ENCODE assay signal across 9 cellular contexts in the genomic region with DNA sequence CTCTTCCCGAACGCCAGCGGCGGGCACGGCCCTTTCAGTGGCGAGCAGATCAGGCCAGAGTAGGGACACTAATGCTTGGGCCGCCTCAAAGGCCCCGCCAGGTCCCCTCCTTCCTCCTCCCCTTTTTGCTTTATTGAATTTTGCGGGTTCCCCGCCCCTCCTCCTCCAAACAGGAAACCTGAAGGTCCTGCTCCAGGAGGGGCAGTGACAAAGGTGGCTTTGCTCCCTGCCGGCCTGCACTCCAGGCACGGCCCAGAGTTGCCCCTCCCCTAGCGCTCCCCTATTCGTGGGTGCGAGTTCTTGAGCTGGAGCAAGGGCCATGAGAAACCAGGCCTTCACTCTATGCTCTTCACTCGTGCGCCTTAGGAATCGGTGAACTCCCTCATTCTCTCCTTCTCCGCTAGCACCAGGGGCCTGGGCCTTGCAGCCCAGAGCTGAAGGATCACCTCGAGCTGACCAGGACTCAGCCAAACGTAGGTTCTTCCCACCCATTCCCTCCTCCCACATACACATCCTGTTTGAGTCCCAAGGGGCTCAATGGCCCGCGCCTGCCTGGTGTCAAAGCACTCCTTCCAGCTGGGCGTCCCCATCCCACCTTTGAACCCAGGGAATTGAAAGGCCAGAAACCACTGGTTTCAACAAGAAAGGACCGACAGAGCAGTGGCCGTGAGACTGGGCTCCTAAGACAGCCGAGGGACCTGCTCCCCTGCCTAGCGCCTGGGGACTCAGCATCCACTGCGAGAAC. TPM values are rescaled to one million over a fixed set of nuclear protein-coding genes. Genes with fewer than 3 reads are reported as not detected.
DNase-seq lines count a peak whose midpoint lies in the region; ATAC-seq and TF ChIP-seq lines count a peak whose summit lies in the region.
"Had no signal": no experiment of that assay in that cellular context is flagged by ENCODE, and none has a peak within 500 bp of the region (broad histone marks: within the 10 kb centered on the region; RNA-seq: fewer than 3 reads in every experiment).

No MANE protein-coding gene starts in this region.

- DNase-seq in HCT116 (ENCODE audit: low read depth, low spot score) (no peak), SK-N-MC (ENCODE audit: low read depth, low spot score) (no peak), immature natural killer cell (no peak), RKO (ENCODE audit: low spot score) (no peak)
- no peak for DNase-seq in effector memory CD4-positive, alpha-beta T cell

- H3K27me3 ChIP-seq in HCT116 (ENCODE audit: insufficient read depth, low read length): no peaks in the 10 kb centered on the region
- H3K27me3 ChIP-seq in effector memory CD4-positive, alpha-beta T cell (replicated peaks; ENCODE audit: control insufficient read depth, insufficient read depth, low read length, poor library complexity, severe bottlenecking): peaks cover 67% of the 10 kb centered on the region

- peak; percentile 36 for ATAC-seq in HCT116
- no peak for ATAC-seq in stimulated activated memory B cell treated with anti-CD40 and anti-IgM and Interleukin-4, amounts not matched to agents 10 μg/mL and 1 μg/mL and 100 μg/mL, for 72 hours
- no peak for ATAC-seq in HG03135 (IDR thresholded peaks at IDR 0.05; ENCODE audit: unreplicated experiment)
- ATAC-seq: body of pancreas had no signal

- POLR2A ChIA-PET in HCT116 (lab: Charles Lee): no interaction called here

- H3K9ac ChIP-seq in HCT116 (ENCODE audit: low read length) (peak overlapping the region; percentile 74), SK-N-MC (ENCODE audit: insufficient read length) (no peak overlapping the region)
- H3K9ac ChIP-seq: parathyroid adenoma had no signal

- peak overlapping the region; percentile 95 for H3K4me2 ChIP-seq in HCT116 (ENCODE audit: low read length)

- no peaks in the 10 kb centered on the region for H3K9me3 Mint-ChIP-seq in immature natural killer cell
- no peaks in the 10 kb centered on the region for H3K9me3 Mint-ChIP-seq in stimulated activated memory B cell treated with anti-CD40 and anti-IgM and Interleukin-4, amounts not matched to agents 10 μg/mL and 1 μg/mL and 100 μg/mL, for 72 hours

- TF ChIP-seq RAD21 in HCT116 (IDR thresholded peaks at IDR 0.05; ENCODE audit: low read depth): no peak

- peaks cover 6 to 12% of the 10 kb centered on the region in 2 experiments; a peak in 2 of 4 replicates for H3K36me3 ChIP-seq in HCT116 (ENCODE audit: control insufficient read depth in 1 of 2, insufficient read depth in 2 of 2, low read length in 2 of 2)
- H3K36me3 ChIP-seq in SK-N-MC (ENCODE audit: insufficient read depth, low read length): no peaks in the 10 kb centered on the region
- no peaks in the 10 kb centered on the region for H3K36me3 ChIP-seq in effector memory CD4-positive, alpha-beta T cell (ENCODE audit: control insufficient read depth, insufficient read depth, low read length)

- H3K27ac ChIP-seq in HCT116 (ENCODE audit: low read depth, low read length) (peak overlapping the region; percentile 82), SK-N-MC (no peak overlapping the region)
- H3K27ac ChIP-seq in effector memory CD4-positive, alpha-beta T cell (ENCODE audit: insufficient read depth, low read length, poor library complexity, severe bottlenecking): no peak overlapping the region
- H3K27ac ChIP-seq: body of pancreas, parathyroid adenoma had no signal

- peak overlapping the region; percentile 40 to 71 for H3K4me3 ChIP-seq in HCT116 (replicated peaks in 1 of 2; ENCODE audit: low read depth in 1 of 2, low read length in 2 of 2)
- 0 out of 2 replicates have a peak overlapping the region, but pooled peaks have one; percentile 48 for H3K4me3 ChIP-seq in SK-N-MC
- H3K4me3 ChIP-seq in effector memory CD4-positive, alpha-beta T cell (ENCODE audit: insufficient read depth, low read depth, low read length, poor library complexity, severe bottlenecking): no peak overlapping the region
- H3K4me3 ChIP-seq: body of pancreas had no signal

- H3K27ac Mint-ChIP-seq in immature natural killer cell: peak overlapping the region in 2 of 6 donors; percentile 55 to 87
- no peak overlapping the region for H3K27ac Mint-ChIP-seq in stimulated activated memory B cell treated with anti-CD40 and anti-IgM and Interleukin-4, amounts not matched to agents 10 μg/mL and 1 μg/mL and 100 μg/mL, for 72 hours

- BruUV-seq in HCT116 (replicated peaks; lab: Mats Ljungman, UMichigan): no TSS peak

- RAD21 ChIA-PET in HCT116 (lab: Charles Lee; ENCODE audit: low non-redundant PET in 1 of 2, low total read pairs in 2 of 2, uncharacterized antibody in 2 of 2, unreplicated experiment in 2 of 2): interaction anchor here in 1 of 2 experiments (0.6 kb wide), 1 partner anchor 13 kb away, joined by 3 read pairs; no protein-coding TSS in a partner anchor

- no peaks in the 10 kb centered on the region for H3K9me3 ChIP-seq in HCT116 (ENCODE audit: control insufficient read depth in 1 of 2, insufficient read depth in 1 of 2, low read depth in 1 of 2, low read length in 2 of 2)
- H3K9me3 ChIP-seq in SK-N-MC (ENCODE audit: low read depth, low read length): no peaks in the 10 kb centered on the region
- H3K9me3 ChIP-seq in effector memory CD4-positive, alpha-beta T cell (ENCODE audit: control insufficient read depth, low read length): no peaks in the 10 kb centered on the region
- H3K9me3 ChIP-seq: body of pancreas had no signal

- no peaks in the 10 kb centered on the region for H4K20me1 ChIP-seq in HCT116 (ENCODE audit: insufficient read depth)

- peaks cover 20 to 48% (median 41%) of the 10 kb centered on the region in 3 donors for H3K27me3 Mint-ChIP-seq in immature natural killer cell (ENCODE audit: low read depth in 3 of 3)
- peaks cover 86% of the 10 kb centered on the region for H3K27me3 Mint-ChIP-seq in stimulated activated memory B cell treated with anti-CD40 and anti-IgM and Interleukin-4, amounts not matched to agents 10 μg/mL and 1 μg/mL and 100 μg/mL, for 72 hours

- TF ChIP-seq POLR2A in HCT116 (IDR thresholded peaks at IDR 0.05; ENCODE audit: borderline replicate concordance, extremely low read depth, insufficient read depth, insufficient read length): no peak

- no peaks in the 10 kb centered on the region for H3K9me2 ChIP-seq in HCT116 (ENCODE audit: insufficient read depth)

- TF ChIP-seq CTCF in HCT116 (IDR thresholded peaks at IDR 0.05 in 2 of 3, conservative IDR thresholded peaks at IDR 0.05 in 1 of 3; ENCODE audit: borderline replicate concordance in 1 of 3, insufficient read depth in 1 of 3, low read depth in 2 of 3, low read length in 2 of 3): no peak

- CTCF ChIA-PET in HCT116 (lab: Charles Lee): interaction anchor here (0.6 to 3.7 kb wide), 3 partner anchors 13 to 461 kb away, joined by 3 to 27 read pairs (median 10); no protein-coding TSS in a partner anchor

- H3K4me1 Mint-ChIP-seq in immature natural killer cell: peaks cover 33 to 52% of the 10 kb centered on the region in 2 donors
- H3K4me1 Mint-ChIP-seq in stimulated activated memory B cell treated with anti-CD40 and anti-IgM and Interleukin-4, amounts not matched to agents 10 μg/mL and 1 μg/mL and 100 μg/mL, for 72 hours: peaks cover 34% of the 10 kb centered on the region

- H2AFZ ChIP-seq in HCT116 (ENCODE audit: low read depth, low read length, poor library complexity, severe bottlenecking): no peak overlapping the region
- H2AFZ ChIP-seq: parathyroid adenoma had no signal

- intact Hi-C loops in HCT116 (cut with micrococcal nuclease): no loop called here

- peak overlapping the region; percentile 79 to 88 (median 85) for H3K4me3 Mint-ChIP-seq in immature natural killer cell
- H3K4me3 Mint-ChIP-seq in stimulated activated memory B cell treated with anti-CD40 and anti-IgM and Interleukin-4, amounts not matched to agents 10 μg/mL and 1 μg/mL and 100 μg/mL, for 72 hours: peak overlapping the region; percentile 60

- H3K36me3 Mint-ChIP-seq in immature natural killer cell: peaks cover 0 to 3% (median 0%) of the 10 kb centered on the region in 3 donors
- H3K36me3 Mint-ChIP-seq in stimulated activated memory B cell treated with anti-CD40 and anti-IgM and Interleukin-4, amounts not matched to agents 10 μg/mL and 1 μg/mL and 100 μg/mL, for 72 hours: no peaks in the 10 kb centered on the region

- peaks cover 25 to 57% of the 10 kb centered on the region in 2 experiments for H3K4me1 ChIP-seq in HCT116 (ENCODE audit: control insufficient read depth in 1 of 2, insufficient read depth in 2 of 2, low read length in 2 of 2)
- peaks cover 25% of the 10 kb centered on the region for H3K4me1 ChIP-seq in effector memory CD4-positive, alpha-beta T cell (ENCODE audit: control insufficient read depth, insufficient read depth, low read length, poor library complexity, severe bottlenecking)
- H3K4me1 ChIP-seq: parathyroid adenoma had no signal

- H3K79me2 ChIP-seq in HCT116 (ENCODE audit: insufficient read depth, low read length): peaks cover 45% of the 10 kb centered on the region
- H3K79me2 ChIP-seq: parathyroid adenoma had no signal

TF ChIP-seq in HCT116, 20 proteins besides CTCF, POLR2A, EP300 and RAD21 (continues in another document):
- TF ChIP-seq YY1 (IDR thresholded peaks at IDR 0.05; ENCODE audit: extremely low read depth, insufficient replicate concordance, low read depth, low read length): no peak
- TF ChIP-seq, protein P1, sequence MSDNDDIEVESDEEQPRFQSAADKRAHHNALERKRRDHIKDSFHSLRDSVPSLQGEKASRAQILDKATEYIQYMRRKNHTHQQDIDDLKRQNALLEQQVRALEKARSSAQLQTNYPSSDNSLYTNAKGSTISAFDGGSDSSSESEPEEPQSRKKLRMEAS (IDR thresholded peaks at IDR 0.05): no peak
- no peak for TF ChIP-seq CBX3 (IDR thresholded peaks at IDR 0.05; ENCODE audit: low read depth)
- TF ChIP-seq, protein P2, sequence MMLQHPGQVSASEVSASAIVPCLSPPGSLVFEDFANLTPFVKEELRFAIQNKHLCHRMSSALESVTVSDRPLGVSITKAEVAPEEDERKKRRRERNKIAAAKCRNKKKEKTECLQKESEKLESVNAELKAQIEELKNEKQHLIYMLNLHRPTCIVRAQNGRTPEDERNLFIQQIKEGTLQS (IDR thresholded peaks at IDR 0.05): no peak
- TF ChIP-seq SRF (IDR thresholded peaks at IDR 0.05; ENCODE audit: low read depth): no peak
- no peak for TF ChIP-seq ELF1 (IDR thresholded peaks at IDR 0.05; ENCODE audit: borderline replicate concordance, low read depth)

RNA-seq across cellular contexts. Expression of a gene that starts 0.6 kb away (rescaled TPM):
- total RNA-seq in HCT116 (2021; ENCODE audit: unreplicated experiment): 12.7 TPM
- 3.9 and 4.9 TPM in 2 replicates for polyA plus RNA-seq in HCT116 (2012)
- polyA plus RNA-seq in immature natural killer cell: 1 to 10 TPM in 1 of 3 donors, under 1 TPM in 1, not detected in 1; 0.52 to 3.8 TPM
- total RNA-seq: body of pancreas had no signal

RNA-seq across cellular contexts. Expression of a gene that starts 4.2 kb away (rescaled TPM):
- total RNA-seq in HCT116 (2021; ENCODE audit: unreplicated experiment): 9.2 TPM
- 5.6 and 5.7 TPM in 2 replicates for polyA plus RNA-seq in HCT116 (2012)
- under 1 TPM in 1 of 3 donors, not detected in 2; 0.13 TPM for polyA plus RNA-seq in immature natural killer cell

RNA-seq across cellular contexts. Expression of a gene that starts 4.7 kb away (rescaled TPM):
- total RNA-seq in HCT116 (2021; ENCODE audit: unreplicated experiment): 6.7 TPM
- polyA plus RNA-seq in HCT116 (2012): 3.2 and 7.2 TPM in 2 replicates
- polyA plus RNA-seq in immature natural killer cell: 1 to 10 TPM in 1 of 3 donors, under 1 TPM in 2; 0.42 to 1.1 (median 0.73) TPM

RNA-seq across cellular contexts. Expression of a gene that starts 8.3 kb away (rescaled TPM):
- total RNA-seq in HCT116 (2021; ENCODE audit: unreplicated experiment): 15.0 TPM
- polyA plus RNA-seq in HCT116 (2012): 8.0 and 10.6 TPM in 2 replicates
- 1 to 10 TPM in 2 of 3 donors, not detected in 1; 1.0 to 4.2 TPM for polyA plus RNA-seq in immature natural killer cell

RNA-seq across cellular contexts. Expression of a gene that starts 17.1 kb away (rescaled TPM):
- 91.0 TPM for total RNA-seq in HCT116 (2021; ENCODE audit: unreplicated experiment)
- polyA plus RNA-seq in HCT116 (2012): 48.2 and 62.8 TPM in 2 replicates
- 1 to 10 TPM; 1.6 to 3.1 (median 1.8) TPM for polyA plus RNA-seq in immature natural killer cell
- total RNA-seq: body of pancreas had no signal
